Comparison of ENCODE assay signal across 8 cellular contexts in genomic region chr7:93043393-93043985, GRCh38.
A peak's percentile ranks its signal among the peaks of the same experiment; 100 is the strongest.
DNase-seq lines count a peak whose midpoint lies in the region; ATAC-seq and TF ChIP-seq lines count a peak whose summit lies in the region.

No MANE protein-coding gene starts in this region.

- no peaks in the 10 kb centered on the region for H3F3A ChIP-seq in MM.1S (ENCODE audit: insufficient read depth, low read length)

- no peaks in the 10 kb centered on the region for H3K27me3 ChIP-seq in parathyroid adenoma (ENCODE audit: control insufficient read depth, insufficient read depth, low read length)
- H3K27me3 ChIP-seq in prostate gland (replicated peaks; ENCODE audit: insufficient read depth) = no peaks in the 10 kb centered on the region
- H3K27me3 ChIP-seq in MM.1S (replicated peaks; ENCODE audit: insufficient read depth, low read length) = no peaks in the 10 kb centered on the region

- 11% methylated on average over 25 of the region's 28 CpGs for WGBS in prostate gland

- POLR2A ChIA-PET in activated CD4-positive, alpha-beta T cell treated with anti-CD3 and anti-CD28 coated beads, Interleukin-2, amount 10 ng/mL, durations not matched to agents 7 days and 5 days (lab: Charles Lee) = no interaction called here

- peak overlapping the region; percentile 34 for H3K4me3 ChIP-seq in fibroblast of villous mesenchyme (ENCODE audit: low read depth, low read length)
- no peak overlapping the region for H3K4me3 ChIP-seq in parathyroid adenoma (ENCODE audit: low read depth, low read length)
- H3K4me3 ChIP-seq in prostate gland = no peak overlapping the region
- no peak overlapping the region for H3K4me3 ChIP-seq in MM.1S (ENCODE audit: low read length)

- DNase-seq in fibroblast of villous mesenchyme (ENCODE audit: low read depth) (peak; percentile 43), prostate gland (ENCODE audit: low spot score) (no peak), MM.1S (no peak)
- DNase-seq in activated CD4-positive, alpha-beta T cell treated with anti-CD3 and anti-CD28 coated beads, Interleukin-2, amount 10 ng/mL, durations not matched to agents 7 days and 5 days = no peak

- no peak overlapping the region for H3K4me3 Mint-ChIP-seq in activated CD4-positive, alpha-beta T cell treated with anti-CD3 and anti-CD28 coated beads, Interleukin-2, amount 10 ng/mL, durations not matched to agents 7 days and 5 days

- H2AFZ ChIP-seq in parathyroid adenoma = peak overlapping the region; percentile 62
- no peak overlapping the region for H2AFZ ChIP-seq in MM.1S (ENCODE audit: low read length)

- H3K4me1 ChIP-seq in ES-I3 (ENCODE audit: insufficient read depth, low read length) (peaks cover 17% of the 10 kb centered on the region), parathyroid adenoma (no peaks in the 10 kb centered on the region), prostate gland (replicated peaks) (no peaks in the 10 kb centered on the region), MM.1S (ENCODE audit: low read length) (no peaks in the 10 kb centered on the region)

- H3K79me2 ChIP-seq in parathyroid adenoma (no peaks in the 10 kb centered on the region), MM.1S (ENCODE audit: low read length) (no peaks in the 10 kb centered on the region)

- peak; percentile 64 for ATAC-seq in SK-N-SH treated with all-trans-retinoic acid at 6 μM for 48 hours
- no peak for ATAC-seq in GM21786 (IDR thresholded peaks at IDR 0.05; ENCODE audit: unreplicated experiment)

- no peak for TF ChIP-seq POLR2A in prostate gland (IDR thresholded peaks at IDR 0.05)

- intact Hi-C loops in prostate gland (cut with DNase I) = no loop called here

- H3K4me2 ChIP-seq in parathyroid adenoma (ENCODE audit: low read length) (no peak overlapping the region), MM.1S (ENCODE audit: low read depth, low read length) (no peak overlapping the region)

- H3K9me3 Mint-ChIP-seq in activated CD4-positive, alpha-beta T cell treated with anti-CD3 and anti-CD28 coated beads, Interleukin-2, amount 10 ng/mL, durations not matched to agents 7 days and 5 days = no peaks in the 10 kb centered on the region

- H3K9ac ChIP-seq in ES-I3 (ENCODE audit: low read depth, low read length) (peak overlapping the region; percentile 22; the same call in 1 of the 2 replicates), parathyroid adenoma (no peak overlapping the region), MM.1S (ENCODE audit: low read length) (no peak overlapping the region)

- no peaks in the 10 kb centered on the region for H3K9me2 ChIP-seq in MM.1S (replicated peaks; ENCODE audit: insufficient read depth, low read length)

- no peaks in the 10 kb centered on the region for H3K36me3 Mint-ChIP-seq in activated CD4-positive, alpha-beta T cell treated with anti-CD3 and anti-CD28 coated beads, Interleukin-2, amount 10 ng/mL, durations not matched to agents 7 days and 5 days (ENCODE audit: low read depth)

- H3K36me3 ChIP-seq in ES-I3 (ENCODE audit: insufficient read depth, low read length) (no peaks in the 10 kb centered on the region), parathyroid adenoma (ENCODE audit: control insufficient read depth, insufficient read depth, low read length) (no peaks in the 10 kb centered on the region), prostate gland (no peaks in the 10 kb centered on the region), MM.1S (replicated peaks; ENCODE audit: insufficient read depth, low read length) (no peaks in the 10 kb centered on the region)

- H3K4me1 Mint-ChIP-seq in activated CD4-positive, alpha-beta T cell treated with anti-CD3 and anti-CD28 coated beads, Interleukin-2, amount 10 ng/mL, durations not matched to agents 7 days and 5 days = peaks cover 2% of the 10 kb centered on the region

- H3K27ac ChIP-seq in parathyroid adenoma (no peak overlapping the region), prostate gland (no peak overlapping the region), MM.1S (ENCODE audit: low read length) (no peak overlapping the region)

- H3K9me3 ChIP-seq in ES-I3 (ENCODE audit: control insufficient read depth, insufficient read depth, low read length) = no peaks in the 10 kb centered on the region
- H3K9me3 ChIP-seq in parathyroid adenoma (ENCODE audit: control insufficient read depth, low read length) = no peaks in the 10 kb centered on the region
- H3K9me3 ChIP-seq in prostate gland = no peaks in the 10 kb centered on the region
- no peaks in the 10 kb centered on the region for H3K9me3 ChIP-seq in MM.1S (replicated peaks; ENCODE audit: insufficient read depth, low read length)

- H4K20me1 ChIP-seq in MM.1S (ENCODE audit: insufficient read depth, low read length) = no peaks in the 10 kb centered on the region

- CTCF ChIA-PET in activated CD4-positive, alpha-beta T cell treated with anti-CD3 and anti-CD28 coated beads, Interleukin-2, amount 10 ng/mL, durations not matched to agents 7 days and 5 days (lab: Charles Lee) = interaction anchor here (0.6 to 1.2 kb wide), 4 partner anchors 10 to 525 kb away, joined by 3 read pairs; partner anchors contain the start of gene CDK6

- TF ChIP-seq CTCF in fibroblast of villous mesenchyme (IDR thresholded peaks at IDR 0.05; ENCODE audit: insufficient read depth, low read depth, low read length) (no peak), parathyroid adenoma (IDR thresholded peaks at IDR 0.05) (no peak), prostate gland (IDR thresholded peaks at IDR 0.05) (no peak), MM.1S (IDR thresholded peaks at IDR 0.05; ENCODE audit: low read length) (no peak)

- no peaks in the 10 kb centered on the region for H3K27me3 Mint-ChIP-seq in activated CD4-positive, alpha-beta T cell treated with anti-CD3 and anti-CD28 coated beads, Interleukin-2, amount 10 ng/mL, durations not matched to agents 7 days and 5 days

- H3K27ac Mint-ChIP-seq in activated CD4-positive, alpha-beta T cell treated with anti-CD3 and anti-CD28 coated beads, Interleukin-2, amount 10 ng/mL, durations not matched to agents 7 days and 5 days = no peak overlapping the region

TF ChIP-seq in SK-N-SH treated with all-trans-retinoic acid at 6 μM for 48 hours, 23 proteins besides CTCF, POLR2A, EP300 and RAD21 (continues in another document):
- TF ChIP-seq PPARA (CRISPR knock-in tag; IDR thresholded peaks at IDR 0.05; ENCODE audit: borderline replicate concordance) (no peak), ZC3H10 (CRISPR knock-in tag; IDR thresholded peaks at IDR 0.05) (no peak), ESRRG (CRISPR knock-in tag; IDR thresholded peaks at IDR 0.05) (no peak), TSHZ2 (CRISPR knock-in tag; IDR thresholded peaks at IDR 0.05) (no peak), ZNF70 (CRISPR knock-in tag; IDR thresholded peaks at IDR 0.05) (no peak), TOX (CRISPR knock-in tag; IDR thresholded peaks at IDR 0.05; ENCODE audit: borderline replicate concordance) (no peak), TCF4 (CRISPR knock-in tag; IDR thresholded peaks at IDR 0.05; ENCODE audit: borderline replicate concordance) (no peak), CREB5 (CRISPR knock-in tag; IDR thresholded peaks at IDR 0.05; ENCODE audit: low read depth) (no peak), ZNF8 (CRISPR knock-in tag; IDR thresholded peaks at IDR 0.05) (no peak), CSDC2 (CRISPR knock-in tag; IDR thresholded peaks at IDR 0.05) (no peak), PATZ1 (CRISPR knock-in tag; IDR thresholded peaks at IDR 0.05; ENCODE audit: borderline replicate concordance) (no peak)
